In the genomic region with DNA sequence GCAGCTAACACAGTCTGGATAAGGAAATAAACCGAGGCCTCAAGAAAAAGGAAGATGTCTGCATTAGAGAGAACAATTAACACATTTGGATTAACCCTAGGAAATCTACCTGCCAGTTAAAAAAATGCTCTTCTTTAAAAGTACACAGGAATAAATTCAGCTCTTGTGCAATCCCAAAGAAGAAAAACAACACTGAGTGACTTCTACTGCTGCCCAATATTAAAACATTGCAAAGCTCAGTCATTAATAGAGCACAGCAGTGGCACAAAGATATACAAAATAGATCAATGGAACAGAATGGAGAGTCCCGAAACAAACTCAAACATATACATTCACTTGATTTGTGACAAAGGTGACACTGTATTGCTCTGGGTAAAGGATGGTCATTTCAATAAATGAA, we compare ENCODE assay signal across 1 cellular context.
TF ChIP-seq lines count a peak whose summit lies in the region.

No MANE protein-coding gene starts in this region.

TF ChIP-seq in K562, 482 proteins besides CTCF, POLR2A, EP300 and RAD21 (continued from another document):
- TF ChIP-seq, protein P1, sequence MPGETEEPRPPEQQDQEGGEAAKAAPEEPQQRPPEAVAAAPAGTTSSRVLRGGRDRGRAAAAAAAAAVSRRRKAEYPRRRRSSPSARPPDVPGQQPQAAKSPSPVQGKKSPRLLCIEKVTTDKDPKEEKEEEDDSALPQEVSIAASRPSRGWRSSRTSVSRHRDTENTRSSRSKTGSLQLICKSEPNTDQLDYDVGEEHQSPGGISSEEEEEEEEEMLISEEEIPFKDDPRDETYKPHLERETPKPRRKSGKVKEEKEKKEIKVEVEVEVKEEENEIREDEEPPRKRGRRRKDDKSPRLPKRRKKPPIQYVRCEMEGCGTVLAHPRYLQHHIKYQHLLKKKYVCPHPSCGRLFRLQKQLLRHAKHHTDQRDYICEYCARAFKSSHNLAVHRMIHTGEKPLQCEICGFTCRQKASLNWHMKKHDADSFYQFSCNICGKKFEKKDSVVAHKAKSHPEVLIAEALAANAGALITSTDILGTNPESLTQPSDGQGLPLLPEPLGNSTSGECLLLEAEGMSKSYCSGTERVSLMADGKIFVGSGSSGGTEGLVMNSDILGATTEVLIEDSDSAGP (CRISPR knock-in tag; IDR thresholded peaks at IDR 0.05): no peak
- TF ChIP-seq TEAD4 (IDR thresholded peaks at IDR 0.05; ENCODE audit: low read length) (no peak), TEAD4 (CRISPR knock-in tag; IDR thresholded peaks at IDR 0.05; ENCODE audit: borderline replicate concordance) (no peak), FOSL1 (tag; conservative IDR thresholded peaks at IDR 0.05) (no peak), ARNT (IDR thresholded peaks at IDR 0.05) (no peak), ZNF133 (CRISPR knock-in tag; IDR thresholded peaks at IDR 0.05) (no peak)
TF ChIP-seq in K562: peak in this region for 0.
